Comparison of ENCODE assay signal across 1 cellular context in the genomic region with DNA sequence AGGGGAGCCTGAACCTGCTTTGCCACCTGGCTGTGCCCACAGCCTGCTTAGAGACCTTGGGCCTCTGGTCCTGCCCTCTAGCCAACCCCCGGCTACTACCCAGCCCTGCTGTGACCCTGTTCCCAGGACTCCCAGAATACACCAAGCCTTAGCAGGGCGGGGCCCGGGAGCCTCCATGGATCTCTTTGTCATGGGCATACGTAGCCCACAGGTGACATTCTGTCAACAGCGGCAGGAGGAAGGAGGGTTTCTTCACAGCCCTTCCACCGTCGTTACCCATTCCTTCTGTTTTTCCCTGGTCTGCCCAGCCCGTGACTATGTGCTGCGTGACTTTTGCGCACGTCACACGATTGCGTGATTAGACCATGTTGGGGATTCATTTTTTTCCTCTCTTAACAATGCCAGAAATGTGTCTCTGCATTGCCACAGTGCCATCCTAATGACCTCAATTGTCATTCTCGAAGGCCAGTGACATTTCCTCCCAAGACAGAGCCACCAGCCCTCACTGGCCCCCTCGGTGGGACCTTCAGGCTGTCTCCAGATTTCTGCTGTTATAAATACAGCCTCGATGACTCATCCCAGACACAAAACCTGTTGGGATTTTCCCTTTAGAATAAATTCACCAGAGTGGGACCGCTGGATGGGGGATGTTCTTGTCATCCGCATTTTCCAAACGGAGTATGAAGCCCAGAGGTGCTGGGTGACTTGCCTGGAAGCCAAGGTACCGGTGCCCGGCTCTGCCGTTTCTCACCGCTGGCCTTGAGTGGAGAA.
TF ChIP-seq lines count a peak whose summit lies in the region.

No MANE protein-coding gene starts in this region.

TF ChIP-seq in GM23338, 12 proteins besides CTCF, POLR2A, EP300 and RAD21 (continued from another document):
- TF ChIP-seq, protein P1, sequence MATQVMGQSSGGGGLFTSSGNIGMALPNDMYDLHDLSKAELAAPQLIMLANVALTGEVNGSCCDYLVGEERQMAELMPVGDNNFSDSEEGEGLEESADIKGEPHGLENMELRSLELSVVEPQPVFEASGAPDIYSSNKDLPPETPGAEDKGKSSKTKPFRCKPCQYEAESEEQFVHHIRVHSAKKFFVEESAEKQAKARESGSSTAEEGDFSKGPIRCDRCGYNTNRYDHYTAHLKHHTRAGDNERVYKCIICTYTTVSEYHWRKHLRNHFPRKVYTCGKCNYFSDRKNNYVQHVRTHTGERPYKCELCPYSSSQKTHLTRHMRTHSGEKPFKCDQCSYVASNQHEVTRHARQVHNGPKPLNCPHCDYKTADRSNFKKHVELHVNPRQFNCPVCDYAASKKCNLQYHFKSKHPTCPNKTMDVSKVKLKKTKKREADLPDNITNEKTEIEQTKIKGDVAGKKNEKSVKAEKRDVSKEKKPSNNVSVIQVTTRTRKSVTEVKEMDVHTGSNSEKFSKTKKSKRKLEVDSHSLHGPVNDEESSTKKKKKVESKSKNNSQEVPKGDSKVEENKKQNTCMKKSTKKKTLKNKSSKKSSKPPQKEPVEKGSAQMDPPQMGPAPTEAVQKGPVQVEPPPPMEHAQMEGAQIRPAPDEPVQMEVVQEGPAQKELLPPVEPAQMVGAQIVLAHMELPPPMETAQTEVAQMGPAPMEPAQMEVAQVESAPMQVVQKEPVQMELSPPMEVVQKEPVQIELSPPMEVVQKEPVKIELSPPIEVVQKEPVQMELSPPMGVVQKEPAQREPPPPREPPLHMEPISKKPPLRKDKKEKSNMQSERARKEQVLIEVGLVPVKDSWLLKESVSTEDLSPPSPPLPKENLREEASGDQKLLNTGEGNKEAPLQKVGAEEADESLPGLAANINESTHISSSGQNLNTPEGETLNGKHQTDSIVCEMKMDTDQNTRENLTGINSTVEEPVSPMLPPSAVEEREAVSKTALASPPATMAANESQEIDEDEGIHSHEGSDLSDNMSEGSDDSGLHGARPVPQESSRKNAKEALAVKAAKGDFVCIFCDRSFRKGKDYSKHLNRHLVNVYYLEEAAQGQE (IDR thresholded peaks at IDR 0.05; ENCODE audit: unreplicated experiment): no peak
- TF ChIP-seq JUNB (IDR thresholded peaks at IDR 0.05; ENCODE audit: unreplicated experiment) (no peak), ZNF331 (CRISPR knock-in tag; IDR thresholded peaks at IDR 0.05; ENCODE audit: low read depth) (no peak), NANOG (IDR thresholded peaks at IDR 0.05; ENCODE audit: borderline replicate concordance) (no peak), POLR2AphosphoS5 (IDR thresholded peaks at IDR 0.05; ENCODE audit: low read depth) (no peak), CREB1 (CRISPR knock-in tag; IDR thresholded peaks at IDR 0.05; ENCODE audit: low read depth) (no peak), ZNF114 (CRISPR knock-in tag; IDR thresholded peaks at IDR 0.05) (no peak), EZH2 (IDR thresholded peaks at IDR 0.05; ENCODE audit: low read depth, unreplicated experiment) (no peak), STAT1 (IDR thresholded peaks at IDR 0.05; ENCODE audit: unreplicated experiment) (no peak)
- TF ChIP-seq, protein P2, sequence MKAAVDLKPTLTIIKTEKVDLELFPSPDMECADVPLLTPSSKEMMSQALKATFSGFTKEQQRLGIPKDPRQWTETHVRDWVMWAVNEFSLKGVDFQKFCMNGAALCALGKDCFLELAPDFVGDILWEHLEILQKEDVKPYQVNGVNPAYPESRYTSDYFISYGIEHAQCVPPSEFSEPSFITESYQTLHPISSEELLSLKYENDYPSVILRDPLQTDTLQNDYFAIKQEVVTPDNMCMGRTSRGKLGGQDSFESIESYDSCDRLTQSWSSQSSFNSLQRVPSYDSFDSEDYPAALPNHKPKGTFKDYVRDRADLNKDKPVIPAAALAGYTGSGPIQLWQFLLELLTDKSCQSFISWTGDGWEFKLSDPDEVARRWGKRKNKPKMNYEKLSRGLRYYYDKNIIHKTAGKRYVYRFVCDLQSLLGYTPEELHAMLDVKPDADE (IDR thresholded peaks at IDR 0.05): no peak
- TF ChIP-seq, protein P3, sequence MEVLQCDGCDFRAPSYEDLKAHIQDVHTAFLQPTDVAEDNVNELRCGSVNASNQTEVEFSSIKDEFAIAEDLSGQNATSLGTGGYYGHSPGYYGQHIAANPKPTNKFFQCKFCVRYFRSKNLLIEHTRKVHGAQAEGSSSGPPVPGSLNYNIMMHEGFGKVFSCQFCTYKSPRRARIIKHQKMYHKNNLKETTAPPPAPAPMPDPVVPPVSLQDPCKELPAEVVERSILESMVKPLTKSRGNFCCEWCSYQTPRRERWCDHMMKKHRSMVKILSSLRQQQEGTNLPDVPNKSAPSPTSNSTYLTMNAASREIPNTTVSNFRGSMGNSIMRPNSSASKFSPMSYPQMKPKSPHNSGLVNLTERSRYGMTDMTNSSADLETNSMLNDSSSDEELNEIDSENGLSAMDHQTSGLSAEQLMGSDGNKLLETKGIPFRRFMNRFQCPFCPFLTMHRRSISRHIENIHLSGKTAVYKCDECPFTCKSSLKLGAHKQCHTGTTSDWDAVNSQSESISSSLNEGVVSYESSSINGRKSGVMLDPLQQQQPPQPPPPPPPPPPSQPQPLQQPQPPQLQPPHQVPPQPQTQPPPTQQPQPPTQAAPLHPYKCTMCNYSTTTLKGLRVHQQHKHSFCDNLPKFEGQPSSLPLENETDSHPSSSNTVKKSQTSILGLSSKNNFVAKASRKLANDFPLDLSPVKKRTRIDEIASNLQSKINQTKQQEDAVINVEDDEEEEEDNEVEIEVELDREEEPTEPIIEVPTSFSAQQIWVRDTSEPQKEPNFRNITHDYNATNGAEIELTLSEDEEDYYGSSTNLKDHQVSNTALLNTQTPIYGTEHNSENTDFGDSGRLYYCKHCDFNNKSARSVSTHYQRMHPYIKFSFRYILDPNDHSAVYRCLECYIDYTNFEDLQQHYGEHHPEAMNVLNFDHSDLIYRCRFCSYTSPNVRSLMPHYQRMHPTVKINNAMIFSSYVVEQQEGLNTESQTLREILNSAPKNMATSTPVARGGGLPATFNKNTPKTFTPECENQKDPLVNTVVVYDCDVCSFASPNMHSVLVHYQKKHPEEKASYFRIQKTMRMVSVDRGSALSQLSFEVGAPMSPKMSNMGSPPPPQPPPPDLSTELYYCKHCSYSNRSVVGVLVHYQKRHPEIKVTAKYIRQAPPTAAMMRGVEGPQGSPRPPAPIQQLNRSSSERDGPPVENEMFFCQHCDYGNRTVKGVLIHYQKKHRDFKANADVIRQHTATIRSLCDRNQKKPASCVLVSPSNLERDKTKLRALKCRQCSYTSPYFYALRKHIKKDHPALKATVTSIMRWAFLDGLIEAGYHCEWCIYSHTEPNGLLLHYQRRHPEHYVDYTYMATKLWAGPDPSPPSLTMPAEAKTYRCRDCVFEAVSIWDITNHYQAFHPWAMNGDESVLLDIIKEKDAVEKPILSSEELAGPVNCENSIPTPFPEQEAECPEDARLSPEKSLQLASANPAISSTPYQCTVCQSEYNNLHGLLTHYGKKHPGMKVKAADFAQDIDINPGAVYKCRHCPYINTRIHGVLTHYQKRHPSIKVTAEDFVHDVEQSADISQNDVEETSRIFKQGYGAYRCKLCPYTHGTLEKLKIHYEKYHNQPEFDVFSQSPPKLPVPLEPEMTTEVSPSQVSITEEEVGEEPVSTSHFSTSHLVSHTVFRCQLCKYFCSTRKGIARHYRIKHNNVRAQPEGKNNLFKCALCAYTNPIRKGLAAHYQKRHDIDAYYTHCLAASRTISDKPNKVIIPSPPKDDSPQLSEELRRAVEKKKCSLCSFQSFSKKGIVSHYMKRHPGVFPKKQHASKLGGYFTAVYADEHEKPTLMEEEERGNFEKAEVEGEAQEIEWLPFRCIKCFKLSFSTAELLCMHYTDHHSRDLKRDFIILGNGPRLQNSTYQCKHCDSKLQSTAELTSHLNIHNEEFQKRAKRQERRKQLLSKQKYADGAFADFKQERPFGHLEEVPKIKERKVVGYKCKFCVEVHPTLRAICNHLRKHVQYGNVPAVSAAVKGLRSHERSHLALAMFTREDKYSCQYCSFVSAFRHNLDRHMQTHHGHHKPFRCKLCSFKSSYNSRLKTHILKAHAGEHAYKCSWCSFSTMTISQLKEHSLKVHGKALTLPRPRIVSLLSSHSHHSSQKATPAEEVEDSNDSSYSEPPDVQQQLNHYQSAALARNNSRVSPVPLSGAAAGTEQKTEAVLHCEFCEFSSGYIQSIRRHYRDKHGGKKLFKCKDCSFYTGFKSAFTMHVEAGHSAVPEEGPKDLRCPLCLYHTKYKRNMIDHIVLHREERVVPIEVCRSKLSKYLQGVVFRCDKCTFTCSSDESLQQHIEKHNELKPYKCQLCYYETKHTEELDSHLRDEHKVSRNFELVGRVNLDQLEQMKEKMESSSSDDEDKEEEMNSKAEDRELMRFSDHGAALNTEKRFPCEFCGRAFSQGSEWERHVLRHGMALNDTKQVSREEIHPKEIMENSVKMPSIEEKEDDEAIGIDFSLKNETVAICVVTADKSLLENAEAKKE (CRISPR knock-in tag; IDR thresholded peaks at IDR 0.05): no peak
TF ChIP-seq in GM23338: peak in this region for 0.
